16 cellular contexts compared by ENCODE assay signal in the genomic region with DNA sequence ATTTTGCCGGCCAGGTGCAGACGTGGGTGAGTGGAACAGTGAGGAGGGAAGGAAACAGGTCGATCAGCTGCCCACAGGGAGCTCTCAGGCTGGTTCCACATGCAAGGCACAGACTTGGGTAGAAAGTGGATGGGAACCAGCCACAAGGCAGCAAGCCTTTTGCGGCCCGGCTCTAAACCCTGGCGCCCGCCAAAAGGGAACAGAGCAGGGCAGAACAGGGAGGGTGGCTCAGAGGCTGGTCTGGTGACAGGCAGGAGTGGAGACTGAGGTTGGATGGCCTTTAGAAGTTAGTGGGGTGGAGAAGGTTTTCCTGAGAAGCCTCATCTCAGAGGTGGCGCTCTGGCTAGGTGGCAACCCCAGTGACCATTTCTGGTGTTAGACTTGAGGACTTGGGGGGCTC. TPM values are rescaled to one million over a fixed set of nuclear protein-coding genes. Genes with fewer than 3 reads are reported as not detected.
DNase-seq lines count a peak whose midpoint lies in the region; ATAC-seq and TF ChIP-seq lines count a peak whose summit lies in the region.
"Had no signal": no experiment of that assay in that cellular context is flagged by ENCODE, and none has a peak within 500 bp of the region (broad histone marks: within the 10 kb centered on the region; RNA-seq: fewer than 3 reads in every experiment).

No MANE protein-coding gene starts in this region.

- no peak overlapping the region for H3K4me3 Mint-ChIP-seq in CD8-positive, alpha-beta T cell
- H3K4me3 Mint-ChIP-seq in progenitor cell of endocrine pancreas (ENCODE audit: low read depth) = peak overlapping the region; percentile 21
- no peak overlapping the region for H3K4me3 Mint-ChIP-seq in endothelial cell (ENCODE audit: unreplicated experiment)
- H3K4me3 Mint-ChIP-seq: H9 had no signal

- WGBS in body of pancreas, 2 donors = 80 to 90% methylated on average over 8 of the region's 8 CpGs

- POLR2A ChIA-PET in CD8-positive, alpha-beta T cell (lab: Charles Lee) = interaction anchor here (1.6 to 1.8 kb wide), 2 partner anchors 10 to 45 kb away, joined by 4 to 8 read pairs; a partner anchor contains a TSS

- H3K27ac ChIP-seq in CD8-positive, alpha-beta T cell (ENCODE audit: low read depth, low read length) = no peak overlapping the region
- H3K27ac ChIP-seq in body of pancreas = peak overlapping the region in 3 of 4 donors; percentile 15 to 62 (median 49)
- H3K27ac ChIP-seq: HL-60, VCaP had no signal

- ATAC-seq in CD8-positive, alpha-beta T cell = no peak
- ATAC-seq in body of pancreas = no peak
- no peak for ATAC-seq in HG03175 (IDR thresholded peaks at IDR 0.05; ENCODE audit: unreplicated experiment)
- ATAC-seq: sciatic nerve had no signal

- no peaks in the 10 kb centered on the region for H3K9me3 Mint-ChIP-seq in CD8-positive, alpha-beta T cell
- H3K9me3 Mint-ChIP-seq in progenitor cell of endocrine pancreas (ENCODE audit: low read depth) (no peaks in the 10 kb centered on the region), endothelial cell (ENCODE audit: unreplicated experiment) (no peaks in the 10 kb centered on the region)
- H3K9me3 Mint-ChIP-seq: H9 had no signal

- DNase-seq in CD8-positive, alpha-beta T cell = no peak
- DNase-seq in SW480 (ENCODE audit: low spot score) = peak; percentile 28
- no peak for DNase-seq in body of pancreas
- DNase-seq in progenitor cell of endocrine pancreas (ENCODE audit: low spot score, unreplicated experiment) = no peak
- no peak for DNase-seq in hippocampal formation (lab: John Stamatoyannopoulos, UW)
- no peak for DNase-seq in endothelial cell (ENCODE audit: low spot score)
- DNase-seq: AML-193, DMS 273 treated with DMSO at 0.1 percent for 48 hours, H9, MV-4-11, NCI-H1930 had no signal

- H3K9me3 ChIP-seq in CD8-positive, alpha-beta T cell (ENCODE audit: low read length) = no peaks in the 10 kb centered on the region
- H3K9me3 ChIP-seq in body of pancreas = no peaks in the 10 kb centered on the region

- TF ChIP-seq CTCF in CD8-positive, alpha-beta T cell (IDR thresholded peaks at IDR 0.05) = no peak
- TF ChIP-seq CTCF in body of pancreas (IDR thresholded peaks at IDR 0.05) (no peak), progenitor cell of endocrine pancreas (IDR thresholded peaks at IDR 0.05; ENCODE audit: unreplicated experiment) (no peak), endothelial cell (IDR thresholded peaks at IDR 0.05; ENCODE audit: unreplicated experiment) (no peak)

- intact Hi-C loops in CD8-positive, alpha-beta T cell (cut with DNase I, micrococcal nuclease) = loop anchor here in 1 of 2 experiments (5.0 kb wide), 1 partner anchor 34 kb away; no protein-coding TSS in a partner anchor
- intact Hi-C loops in body of pancreas (cut with DNase I) = no loop called here

- H3K4me1 ChIP-seq in CD8-positive, alpha-beta T cell (ENCODE audit: insufficient read depth, low read length) = peaks cover 18% of the 10 kb centered on the region
- peaks cover 77% of the 10 kb centered on the region for H3K4me1 ChIP-seq in body of pancreas

- peaks cover 9% of the 10 kb centered on the region for H3K36me3 Mint-ChIP-seq in CD8-positive, alpha-beta T cell
- H3K36me3 Mint-ChIP-seq in progenitor cell of endocrine pancreas (ENCODE audit: insufficient read depth) = peaks cover 8% of the 10 kb centered on the region
- peaks cover 3% of the 10 kb centered on the region for H3K36me3 Mint-ChIP-seq in endothelial cell (ENCODE audit: low read depth, unreplicated experiment)
- H3K36me3 Mint-ChIP-seq: activated naive CD8-positive, alpha-beta T cell had no signal

- H3K36me3 ChIP-seq in CD8-positive, alpha-beta T cell (ENCODE audit: insufficient read depth, low read length) = no peaks in the 10 kb centered on the region
- no peaks in the 10 kb centered on the region for H3K36me3 ChIP-seq in body of pancreas (replicated peaks in 1 of 2; ENCODE audit: insufficient read depth in 1 of 2, low read depth in 2 of 2)

- CTCF ChIA-PET in CD8-positive, alpha-beta T cell (lab: Charles Lee) = interaction anchor here (0.6 to 1.8 kb wide), 2 partner anchors 9 to 66 kb away, joined by 3 to 4 read pairs; no protein-coding TSS in a partner anchor

- peak overlapping the region; percentile 93 for H3K27ac Mint-ChIP-seq in CD8-positive, alpha-beta T cell
- H3K27ac Mint-ChIP-seq in progenitor cell of endocrine pancreas (peak overlapping the region; percentile 98), endothelial cell (ENCODE audit: unreplicated experiment) (no peak overlapping the region)

- no peaks in the 10 kb centered on the region for H3K27me3 ChIP-seq in CD8-positive, alpha-beta T cell (ENCODE audit: insufficient read depth, low read length)
- H3K27me3 ChIP-seq in body of pancreas = no peaks in the 10 kb centered on the region

- H3K4me1 Mint-ChIP-seq in CD8-positive, alpha-beta T cell (ENCODE audit: low read depth) = peaks cover 22% of the 10 kb centered on the region
- H3K4me1 Mint-ChIP-seq in progenitor cell of endocrine pancreas (ENCODE audit: low read depth) (peaks cover 57% of the 10 kb centered on the region), endothelial cell (ENCODE audit: unreplicated experiment) (peaks cover 7% of the 10 kb centered on the region)

- H3K4me3 ChIP-seq in CD8-positive, alpha-beta T cell (ENCODE audit: low read depth, low read length) = no peak overlapping the region
- no peak overlapping the region for H3K4me3 ChIP-seq in body of pancreas

- no peaks in the 10 kb centered on the region for H3K27me3 Mint-ChIP-seq in CD8-positive, alpha-beta T cell (ENCODE audit: low read depth)
- H3K27me3 Mint-ChIP-seq in progenitor cell of endocrine pancreas (no peaks in the 10 kb centered on the region), endothelial cell (ENCODE audit: unreplicated experiment) (peaks cover 2% of the 10 kb centered on the region)
- H3K27me3 Mint-ChIP-seq: activated naive CD8-positive, alpha-beta T cell had no signal

- TF ChIP-seq POLR2A in body of pancreas (IDR thresholded peaks at IDR 0.05) = no peak

RNA-seq across cellular contexts. Expression of a gene that starts 10.4 kb away (rescaled TPM):
- total RNA-seq in CD8-positive, alpha-beta T cell = 10 to 100 TPM; 32.7 to 36.4 TPM
- total RNA-seq in body of pancreas = 100 to 1,000 TPM; 113 to 251 TPM
- total RNA-seq in progenitor cell of endocrine pancreas = 232 and 235 TPM in 2 replicates
- 34.4 TPM for total RNA-seq in endothelial cell (ENCODE audit: unreplicated experiment)

RNA-seq across cellular contexts. Expression of a gene that starts 19.5 kb away (rescaled TPM):
- total RNA-seq in CD8-positive, alpha-beta T cell = 100 to 1,000 TPM; 116 to 123 TPM
- total RNA-seq in body of pancreas = 100 to 1,000 TPM in 1 of 2 donors, 10 to 100 TPM in 1; 63.8 to 123 TPM
- 56.0 and 56.4 TPM in 2 replicates for total RNA-seq in progenitor cell of endocrine pancreas
- 18.8 TPM for total RNA-seq in endothelial cell (ENCODE audit: unreplicated experiment)

RNA-seq across cellular contexts. Expression of a gene that starts 20.5 kb away (rescaled TPM):
- total RNA-seq in CD8-positive, alpha-beta T cell = under 1 TPM; 0.64 to 0.98 TPM
- total RNA-seq in body of pancreas = 10 to 100 TPM in 1 of 2 donors, 1 to 10 TPM in 1; 9.1 to 16.2 TPM
- total RNA-seq in progenitor cell of endocrine pancreas = 47.6 and 50.6 TPM in 2 replicates
- 47.8 TPM for total RNA-seq in endothelial cell (ENCODE audit: unreplicated experiment)

RNA-seq across cellular contexts. Expression of a gene that starts 51.7 kb away (rescaled TPM):
- total RNA-seq in CD8-positive, alpha-beta T cell = 100 to 1,000 TPM; 271 to 300 TPM
- 100 to 1,000 TPM in 1 of 2 donors, 10 to 100 TPM in 1; 61.2 to 183 TPM for total RNA-seq in body of pancreas
- total RNA-seq in progenitor cell of endocrine pancreas = 336 and 337 TPM in 2 replicates
- total RNA-seq in endothelial cell (ENCODE audit: unreplicated experiment) = 224 TPM

Comparison
In these comparisons a context has a peak if more than half of its experiments do, and no peak if none do; other contexts are left out.
1. RNA of a gene that starts 20.5 kb away (total RNA-seq): 47.6 to 50.6 TPM in progenitor cell of endocrine pancreas, 47.8 TPM in endothelial cell (single experiment) and 9.1 to 16.2 TPM in body of pancreas; 0.64 to 0.98 TPM in CD8-positive, alpha-beta T cell; every median in the first group is over 4 times any median in the second.